In the genomic region with DNA sequence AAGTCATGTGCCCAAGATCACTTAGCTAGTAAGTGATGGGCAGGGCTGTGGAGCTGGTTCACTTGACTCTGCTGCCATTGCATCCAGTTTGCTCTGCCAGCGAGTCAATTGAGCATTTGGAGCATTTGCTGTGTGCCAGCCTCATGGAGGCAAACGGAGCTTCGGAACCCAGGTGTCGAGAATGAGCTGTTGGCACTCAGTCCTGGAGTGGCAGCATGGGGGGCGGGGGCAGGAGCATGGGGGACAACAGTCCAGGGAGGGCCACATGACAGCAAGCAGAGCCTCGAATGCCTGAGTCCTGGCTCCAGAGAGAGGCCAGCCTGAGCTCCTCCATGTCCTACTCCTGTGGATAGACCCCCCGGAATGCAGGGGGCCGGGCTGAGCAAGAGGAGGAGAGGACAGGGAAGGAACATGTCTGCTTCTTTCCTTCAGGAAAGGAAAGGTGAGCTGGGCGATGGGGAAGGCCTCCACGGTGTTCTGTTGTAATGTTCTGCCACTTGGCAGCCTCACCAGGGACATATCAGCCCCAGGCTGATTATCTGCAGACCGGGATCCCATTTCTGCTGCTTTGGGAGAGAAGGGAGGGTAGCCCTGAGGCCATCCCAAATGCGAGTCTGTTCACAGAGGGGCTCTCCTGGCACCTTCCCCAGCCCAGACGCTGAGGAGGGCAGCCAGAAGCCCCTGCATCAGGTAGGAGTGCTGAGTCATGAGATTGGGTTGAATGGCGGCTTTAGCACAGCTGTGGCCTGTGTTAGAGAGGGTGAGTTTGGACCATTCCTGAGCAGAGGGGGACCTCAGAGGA, we compare ENCODE assay signal across 23 cellular contexts. TPM values are rescaled to one million over a fixed set of nuclear protein-coding genes. Genes with fewer than 3 reads are reported as not detected.
DNase-seq lines count a peak whose midpoint lies in the region; ATAC-seq and TF ChIP-seq lines count a peak whose summit lies in the region.
"Had no signal": no experiment of that assay in that cellular context is flagged by ENCODE, and none has a peak within 500 bp of the region (broad histone marks: within the 10 kb centered on the region; RNA-seq: fewer than 3 reads in every experiment).

No MANE protein-coding gene starts in this region.

- H3K4me3 ChIP-seq in heart right ventricle (no peak overlapping the region), endodermal cell (ENCODE audit: low read length) (no peak overlapping the region), A673 (ENCODE audit: low read depth, low read length, poor library complexity, severe bottlenecking) (no peak overlapping the region)
- H3K4me3 ChIP-seq: adrenal gland, cardiac muscle cell, pancreas, right lobe of liver had no signal

- H3K4me1 ChIP-seq in heart right ventricle = peaks cover 0 to 51% (median 15%) of the 10 kb centered on the region in 9 donors
- peaks cover 11% of the 10 kb centered on the region for H3K4me1 ChIP-seq in endodermal cell (ENCODE audit: control insufficient read depth, insufficient read depth, low read length)
- H3K4me1 ChIP-seq in A673 (ENCODE audit: insufficient read depth, low read length, poor library complexity, severe bottlenecking) = peaks cover 8% of the 10 kb centered on the region

- H3K9me3 Mint-ChIP-seq in endodermal cell = no peaks in the 10 kb centered on the region
- H3K9me3 Mint-ChIP-seq: activated T-helper 2 cell treated with anti-CD3 and anti-CD28 coated beads, Interferon-gamma antibody, Interleukin-2, Interleukin-4, amounts not matched to agents 10 μg/mL and 5 μg/mL and 100 μg/mL, durations not matched to agents 14 hours and 24 hours and 36 hours; CD4-positive, CD25-positive, alpha-beta regulatory T cell; mesothelial cell of epicardium; naive thymus-derived CD8-positive, alpha-beta T cell; T-cell had no signal

- POLR2A ChIA-PET in HEK293T (lab: Yijun Ruan, JAX) = no interaction called here
- POLR2A ChIA-PET in A673 (lab: Charles Lee; ENCODE audit: low non-redundant PET) = no interaction called here

- BruUV-seq in A673 (replicated peaks; lab: Mats Ljungman, UMichigan) = no TSS peak

- TF ChIP-seq CTCF in heart right ventricle (IDR thresholded peaks at IDR 0.05) (no peak), endodermal cell (conservative IDR thresholded peaks at IDR 0.05) (no peak), A673 (conservative IDR thresholded peaks at IDR 0.05; ENCODE audit: low read depth, low read length) (no peak)

- H3K36me3 ChIP-seq in heart right ventricle = peaks cover 0 to 16% (median 0%) of the 10 kb centered on the region in 9 donors
- no peaks in the 10 kb centered on the region for H3K36me3 ChIP-seq in endodermal cell (ENCODE audit: control insufficient read depth, insufficient read depth, low read length)
- H3K36me3 ChIP-seq in A673 (ENCODE audit: insufficient read depth, low read length, poor library complexity, severe bottlenecking) = no peaks in the 10 kb centered on the region
- H3K36me3 ChIP-seq: adrenal gland, cardiac muscle cell, pancreas, right lobe of liver had no signal

- H3K9me3 ChIP-seq in heart right ventricle (no peaks in the 10 kb centered on the region), endodermal cell (ENCODE audit: control insufficient read depth, low read length) (no peaks in the 10 kb centered on the region), A673 (ENCODE audit: low read depth, low read length, poor library complexity, severe bottlenecking) (no peaks in the 10 kb centered on the region)
- H3K9me3 ChIP-seq: adrenal gland, pancreas, right lobe of liver had no signal

- CTCF ChIA-PET in HEK293T (lab: Yijun Ruan, JAX) = interaction anchor here (0.6 kb wide), 1 partner anchor 48 kb away, joined by 9 read pairs; no protein-coding TSS in a partner anchor
- CTCF ChIA-PET in A673 (lab: Charles Lee) = no interaction called here

- peak in 5 of 8 donors; percentile 8 to 53 (median 36) for ATAC-seq in heart right ventricle
- ATAC-seq: activated CD8-positive, alpha-beta memory T cell treated with anti-CD3 and anti-CD28 coated beads, Interleukin-2, amount 10 ng/mL, durations not matched to agents 7 days and 5 days; left colon; naive thymus-derived CD8-positive, alpha-beta T cell; T-cell had no signal

- 53 to 63% methylated on average over 14 of the region's 14 CpGs for WGBS in heart right ventricle, 2 donors
- WGBS in endodermal cell (ENCODE audit: insufficient coverage in 1 of 2, insufficient read length in 1 of 2), 2 experiments = 87 to 89% methylated on average over 12 to 14 of the region's 14 CpGs

- H3K9ac ChIP-seq in endodermal cell (ENCODE audit: extremely low read depth, low read length, poor library complexity, severe bottlenecking) = no peak overlapping the region

- peaks cover 27% of the 10 kb centered on the region for H3K4me1 Mint-ChIP-seq in endodermal cell
- H3K4me1 Mint-ChIP-seq: activated CD8-positive, alpha-beta memory T cell treated with anti-CD3 and anti-CD28 coated beads, Interleukin-2, amount 10 ng/mL, durations not matched to agents 7 days and 5 days had no signal

- intact Hi-C loops in heart right ventricle (cut with DNase I) = no loop called here
- intact Hi-C loops in cardiac septum (cut with DNase I) = no loop called here
- intact Hi-C loops in A673 (cut with micrococcal nuclease; ENCODE audit: unreplicated experiment) = no loop called here

- H3K27me3 Mint-ChIP-seq in endodermal cell (ENCODE audit: insufficient read depth) = peaks cover 3% of the 10 kb centered on the region
- H3K27me3 Mint-ChIP-seq: activated CD8-positive, alpha-beta memory T cell treated with anti-CD3 and anti-CD28 coated beads, Interleukin-2, amount 10 ng/mL, durations not matched to agents 7 days and 5 days; CD4-positive, CD25-positive, alpha-beta regulatory T cell; naive thymus-derived CD8-positive, alpha-beta T cell; T-cell had no signal

- H3K36me3 Mint-ChIP-seq in endodermal cell (ENCODE audit: low read depth) = no peaks in the 10 kb centered on the region
- H3K36me3 Mint-ChIP-seq: activated CD8-positive, alpha-beta memory T cell treated with anti-CD3 and anti-CD28 coated beads, Interleukin-2, amount 10 ng/mL, durations not matched to agents 7 days and 5 days; mesothelial cell of epicardium had no signal

- H3K27me3 ChIP-seq in heart right ventricle (no peaks in the 10 kb centered on the region), endodermal cell (ENCODE audit: control insufficient read depth, insufficient read depth, low read length, poor library complexity, severe bottlenecking) (no peaks in the 10 kb centered on the region), A673 (replicated peaks; ENCODE audit: insufficient read depth, low read depth, low read length, poor library complexity) (no peaks in the 10 kb centered on the region)
- H3K27me3 ChIP-seq: adrenal gland, cardiac muscle cell, pancreas, right lobe of liver had no signal

- peak overlapping the region; percentile 30 for H3K27ac Mint-ChIP-seq in endodermal cell
- H3K27ac Mint-ChIP-seq: activated CD8-positive, alpha-beta memory T cell treated with anti-CD3 and anti-CD28 coated beads, Interleukin-2, amount 10 ng/mL, durations not matched to agents 7 days and 5 days; activated T-helper 2 cell treated with anti-CD3 and anti-CD28 coated beads, Interferon-gamma antibody, Interleukin-2, Interleukin-4, amounts not matched to agents 10 μg/mL and 5 μg/mL and 100 μg/mL, durations not matched to agents 14 hours and 24 hours and 36 hours; mesothelial cell of epicardium; T-cell had no signal

- H3K4me3 Mint-ChIP-seq in endodermal cell = no peak overlapping the region
- H3K4me3 Mint-ChIP-seq: activated CD8-positive, alpha-beta memory T cell treated with anti-CD3 and anti-CD28 coated beads, Interleukin-2, amount 10 ng/mL, durations not matched to agents 7 days and 5 days; CD4-positive, CD25-positive, alpha-beta regulatory T cell; mesothelial cell of epicardium; naive thymus-derived CD8-positive, alpha-beta T cell; T-cell had no signal

- H3K27ac ChIP-seq in heart right ventricle (no peak overlapping the region), endodermal cell (ENCODE audit: low read depth, low read length) (no peak overlapping the region), A673 (ENCODE audit: low read depth, low read length, poor library complexity, severe bottlenecking) (no peak overlapping the region)
- H3K27ac ChIP-seq: adrenal gland, cardiac muscle cell, right lobe of liver had no signal

- DNase-seq in heart right ventricle (no peak), cardiac septum (ENCODE audit: low spot score) (no peak), NCI-H1694 (lab: John Stamatoyannopoulos, UW) (peak; percentile 71), endodermal cell (no peak), HEK293T (ENCODE audit: extremely low spot score) (no peak), A673 (ENCODE audit: low spot score) (no peak)
- no peak for DNase-seq in activated CD8-positive, alpha-beta memory T cell treated with anti-CD3 and anti-CD28 coated beads, Interleukin-2, amount 50 U/mL, for 4 hours
- DNase-seq: activated CD8-positive, alpha-beta memory T cell treated with anti-CD3 and anti-CD28 coated beads, Interleukin-2, amount 10 ng/mL, durations not matched to agents 7 days and 5 days; CD4-positive, CD25-positive, alpha-beta regulatory T cell; DMS153; GDM1; left colon; naive thymus-derived CD8-positive, alpha-beta T cell; NCI-H2029 treated with DMSO at 0.1 percent for 48 hours; NCI-H345; pancreas; right lobe of liver; SHP77; T-cell had no signal

TF ChIP-seq in HEK293T, 16 proteins besides CTCF, POLR2A, EP300 and RAD21:
- TF ChIP-seq HDGF (IDR thresholded peaks at IDR 0.05; ENCODE audit: borderline replicate concordance) = no peak
- no peak for TF ChIP-seq SUZ12 (IDR thresholded peaks at IDR 0.05)
- TF ChIP-seq FOXA1 (IDR thresholded peaks at IDR 0.05) = no peak

RNA-seq across cellular contexts. Expression of a gene that starts 59.6 kb away (rescaled TPM):
- 10 to 100 TPM; 15.8 to 49.2 (median 22.8) TPM for total RNA-seq in heart right ventricle
- 10 to 100 TPM; 31.8 to 46.4 TPM for polyA plus RNA-seq in heart right ventricle
- 21.6 TPM for total RNA-seq in cardiac septum
- 1 to 10 TPM; 6.8 to 8.1 TPM for total RNA-seq in endodermal cell
- 17.6 TPM for polyA plus RNA-seq in endodermal cell (2013, experiment 1 of 2)
- polyA plus RNA-seq in endodermal cell (2013, experiment 2 of 2) = 14.0 TPM
- total RNA-seq in A673 (2021) = 9.7 and 10.6 TPM in 2 replicates
